8 cellular contexts compared by ENCODE assay signal in the genomic region with DNA sequence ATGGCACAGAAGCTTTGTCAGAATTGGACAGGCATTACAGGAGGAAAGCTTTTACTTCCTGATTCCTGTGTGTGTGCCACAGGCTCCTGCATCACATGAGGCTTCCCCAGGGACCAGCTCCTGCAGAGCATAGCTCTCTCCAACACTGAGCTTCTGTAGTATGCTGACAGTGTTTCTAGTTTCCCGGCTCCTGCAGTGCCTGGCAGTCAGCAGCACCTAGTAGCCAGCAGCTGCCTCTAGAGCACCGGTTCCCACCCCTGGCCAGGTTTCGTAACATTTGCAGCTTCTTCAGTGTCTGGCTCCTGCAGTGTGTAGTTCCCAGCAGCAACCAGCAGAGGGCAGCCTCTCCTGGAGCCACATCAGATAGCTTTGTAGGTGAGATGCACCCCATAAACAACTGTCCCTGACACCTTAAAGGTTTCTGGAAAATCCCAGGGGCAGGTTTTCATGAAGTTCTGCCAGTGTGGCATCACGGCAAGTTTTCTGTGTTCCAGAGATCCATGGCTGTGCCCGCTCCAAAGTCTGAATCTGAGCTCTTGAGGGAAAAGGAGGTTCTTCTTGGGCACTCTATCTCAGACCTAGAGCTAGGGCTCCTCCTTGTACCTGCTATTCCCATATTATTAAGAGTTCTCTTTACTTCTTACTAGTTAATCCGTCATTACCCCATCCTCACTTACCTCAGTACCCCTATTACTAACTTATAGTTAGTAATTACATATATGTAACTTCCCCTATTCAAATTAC.
DNase-seq lines count a peak whose midpoint lies in the region; ATAC-seq lines count a peak whose summit lies in the region.

No MANE protein-coding gene starts in this region.

- H3K27me3 ChIP-seq in layer of hippocampus (ENCODE audit: control insufficient read depth, insufficient read depth, low read length), result no peaks in the 10 kb centered on the region

- DNase-seq in AML-193 (lab: John Stamatoyannopoulos, UW), result peak; percentile 93 to 96
- peak; percentile 71 for DNase-seq in NCI-H2227 treated with DMSO at 0.1 percent for 48 hours (lab: John Stamatoyannopoulos, UW)
- peak; percentile 76 for DNase-seq in activated CD4-positive, alpha-beta T cell treated with anti-CD3 and anti-CD28 coated beads for 1 hour
- DNase-seq in cerebellar nuclear complex (lab: John Stamatoyannopoulos, UW), result peak; percentile 16 to 47
- DNase-seq in stimulated activated CD4-positive, alpha-beta T cell treated with anti-CD3 and anti-CD28 coated beads, Interleukin-2, amount 100 ng/mL, for 48 hours, result peak; percentile 77 to 83

- ATAC-seq in GM19025 (IDR thresholded peaks at IDR 0.05; ENCODE audit: low read depth, unreplicated experiment), result peak; percentile 95
- peak; percentile 90 for ATAC-seq in HG03159 (IDR thresholded peaks at IDR 0.05; ENCODE audit: unreplicated experiment)

- peak overlapping the region; percentile 47 for H3K27ac ChIP-seq in layer of hippocampus (ENCODE audit: low read depth, low read length)

Comparison
In these comparisons a context has a peak if more than half of its experiments do, and no peak if none do; other contexts are left out.
1. Peak in every context shown above with its lines: DNase-seq, ATAC-seq and H3K27ac ChIP-seq.
2. DNase-seq: peak in every context shown above with its lines; median percentile 94 in AML-193; 80 in stimulated activated CD4-positive, alpha-beta T cell treated with anti-CD3 and anti-CD28 coated beads, Interleukin-2, amount 100 ng/mL, for 48 hours; 76 in activated CD4-positive, alpha-beta T cell treated with anti-CD3 and anti-CD28 coated beads for 1 hour; 71 in NCI-H2227 treated with DMSO at 0.1 percent for 48 hours; 32 in cerebellar nuclear complex.